Comparison of ENCODE assay signal across 16 cellular contexts in genomic region chr18:23433360-23433759, GRCh38.
"Had no signal": no experiment of that assay in that cellular context is flagged by ENCODE, and none has a peak within 500 bp of the region (broad histone marks: within the 10 kb centered on the region; RNA-seq: fewer than 3 reads in every experiment).

No MANE protein-coding gene starts in this region.

- H3K9me3 ChIP-seq: gastrocnemius medialis, ovary, uterus had no signal

- H3K27ac Mint-ChIP-seq: activated CD4-positive, alpha-beta T cell treated with anti-CD3 and anti-CD28 coated beads, Interleukin-2, amount 10 ng/mL, durations not matched to agents 7 days and 5 days; activated naive CD4-positive, alpha-beta T cell treated with anti-CD3 and anti-CD28 coated beads for 36 hours; memory B cell; nephron progenitor cell; stimulated activated naive CD8-positive, alpha-beta T cell treated with anti-CD3 and anti-CD28 coated beads, Interleukin-15, amount 100 ng/mL, for 72 hours had no signal

- H3K4me1 ChIP-seq: uterus had no signal

- H3K4me3 ChIP-seq: gastrocnemius medialis, ovary, uterus had no signal

- H3K27me3 Mint-ChIP-seq: activated CD4-positive, alpha-beta T cell treated with anti-CD3 and anti-CD28 coated beads, Interleukin-2, amount 10 ng/mL, durations not matched to agents 7 days and 5 days; memory B cell; stimulated activated naive CD8-positive, alpha-beta T cell treated with anti-CD3 and anti-CD28 coated beads, Interleukin-15, amount 100 ng/mL, for 72 hours had no signal

- FAIRE-seq: astrocyte had no signal

- H3K27ac ChIP-seq: gastrocnemius medialis, ovary, uterus had no signal

- ATAC-seq: gastrocnemius medialis; left lobe of liver; stimulated activated naive CD8-positive, alpha-beta T cell treated with anti-CD3 and anti-CD28 coated beads, Interleukin-15, amount 100 ng/mL, for 72 hours had no signal

- H3K36me3 ChIP-seq: gastrocnemius medialis, ovary, uterus had no signal

- DNase-seq: activated CD4-positive, alpha-beta T cell treated with anti-CD3 and anti-CD28 coated beads, Interleukin-2, amount 10 ng/mL, durations not matched to agents 7 days and 5 days; activated CD4-positive, CD25-positive, alpha-beta regulatory T cell; activated CD8-positive, alpha-beta memory T cell treated with anti-CD3 and anti-CD28 coated beads for 24 hours; activated naive CD4-positive, alpha-beta T cell treated with anti-CD3 and anti-CD28 coated beads for 36 hours; gastrocnemius medialis; immature natural killer cell; nephron progenitor cell; ovary; stimulated activated CD4-positive, alpha-beta T cell treated with anti-CD3 and anti-CD28 coated beads, Interleukin-15, amount 100 ng/mL, for 24 hours; stimulated activated CD4-positive, alpha-beta T cell treated with anti-CD3 and anti-CD28 coated beads, Interleukin-4, amount 100 ng/mL, for 4 hours; stimulated activated naive CD8-positive, alpha-beta T cell treated with anti-CD3 and anti-CD28 coated beads, Interleukin-15, amount 100 ng/mL, for 72 hours; T-helper 1 cell; uterus had no signal

- H3K9me3 Mint-ChIP-seq: activated naive CD4-positive, alpha-beta T cell treated with anti-CD3 and anti-CD28 coated beads for 36 hours; immature natural killer cell; memory B cell; stimulated activated naive CD8-positive, alpha-beta T cell treated with anti-CD3 and anti-CD28 coated beads, Interleukin-15, amount 100 ng/mL, for 72 hours had no signal

- H3K4me3 Mint-ChIP-seq: activated CD4-positive, alpha-beta T cell treated with anti-CD3 and anti-CD28 coated beads, Interleukin-2, amount 10 ng/mL, durations not matched to agents 7 days and 5 days; activated naive CD4-positive, alpha-beta T cell treated with anti-CD3 and anti-CD28 coated beads for 36 hours; immature natural killer cell; memory B cell; nephron progenitor cell; stimulated activated naive CD8-positive, alpha-beta T cell treated with anti-CD3 and anti-CD28 coated beads, Interleukin-15, amount 100 ng/mL, for 72 hours had no signal
